ENCODE assay signal across 22 cellular contexts in genomic region chr7:158116235-158116634, GRCh38.
DNase-seq lines count a peak whose midpoint lies in the region; ATAC-seq and FAIRE-seq lines count a peak whose summit lies in the region.
"Had no signal": no experiment of that assay in that cellular context is flagged by ENCODE, and none has a peak within 500 bp of the region (broad histone marks: within the 10 kb centered on the region; RNA-seq: fewer than 3 reads in every experiment).

No MANE protein-coding gene starts in this region.

- H2AK5ac ChIP-seq in mesendoderm (ENCODE audit: low read length), result no peak overlapping the region

- intact Hi-C loops in cardiac septum (cut with DNase I) (no loop called here), left ventricle myocardium superior (cut with micrococcal nuclease) (no loop called here)

- peak overlapping the region; percentile 13 for H3K4me3 ChIP-seq in mesendoderm (ENCODE audit: low read length)
- H3K4me3 ChIP-seq in CD8-positive, alpha-beta memory T cell (ENCODE audit: low read length), result no peak overlapping the region
- H3K4me3 ChIP-seq: BLaER1, GM23338 had no signal

- H3K4me1 Mint-ChIP-seq in CD8-positive, alpha-beta memory T cell, result no peaks in the 10 kb centered on the region
- H3K4me1 Mint-ChIP-seq: B cell; CD4-positive, CD25-positive, alpha-beta regulatory T cell; GM23338; H9 had no signal

- no peak overlapping the region for H3K4me2 ChIP-seq in mesendoderm (ENCODE audit: low read length)
- H3K4me2 ChIP-seq: BLaER1, GM23338 had no signal

- POLR2A ChIA-PET in CD8-positive, alpha-beta memory T cell (lab: Charles Lee), result no interaction called here

- ATAC-seq in left ventricle myocardium superior, result no peak
- ATAC-seq: CD8-positive, alpha-beta T cell; GM23338; HCT116 had no signal

- no peaks in the 10 kb centered on the region for H3K36me3 ChIP-seq in mesendoderm (ENCODE audit: control insufficient read depth, insufficient read depth, low read length)
- no peaks in the 10 kb centered on the region for H3K36me3 ChIP-seq in CD8-positive, alpha-beta memory T cell (ENCODE audit: insufficient read depth, low read length)
- H3K36me3 ChIP-seq: BLaER1 had no signal

- H3K18ac ChIP-seq in mesendoderm (ENCODE audit: low read length), result no peak overlapping the region

- no peaks in the 10 kb centered on the region for H3K79me2 ChIP-seq in mesendoderm (ENCODE audit: control insufficient read depth, insufficient read depth, low read length)

- no peaks in the 10 kb centered on the region for H3K36me3 Mint-ChIP-seq in CD8-positive, alpha-beta memory T cell
- H3K36me3 Mint-ChIP-seq: CD4-positive, CD25-positive, alpha-beta regulatory T cell; CD8-positive, alpha-beta T cell had no signal

- no peak overlapping the region for H4K5ac ChIP-seq in mesendoderm (ENCODE audit: low read length)

- H3K4ac ChIP-seq in mesendoderm (ENCODE audit: low read depth, low read length), result no peak overlapping the region

- DNase-seq in cardiac septum (ENCODE audit: low spot score) (peak; percentile 54), left ventricle myocardium superior (no peak), mesendoderm (no peak), HTR-8/SVneo (ENCODE audit: insufficient read length, low spot score) (no peak)
- no peak for DNase-seq in CD8-positive, alpha-beta memory T cell
- DNase-seq: CD4-positive, CD25-positive, alpha-beta regulatory T cell; CD8-positive, alpha-beta T cell; DMS 273 treated with DMSO at 0.1 percent for 48 hours; DMS79; EL; GDM1 had no signal

- no peaks in the 10 kb centered on the region for H3K9me3 ChIP-seq in CD8-positive, alpha-beta memory T cell (ENCODE audit: low read length)

- H3K23ac ChIP-seq in mesendoderm (ENCODE audit: low read length), result no peak overlapping the region

- CTCF ChIA-PET in CD8-positive, alpha-beta memory T cell (lab: Charles Lee), result no interaction called here

- FAIRE-seq in HTR-8/SVneo (lab: Jason Lieb, UNC), result no peak
- FAIRE-seq: D721Med, GM12891, GM18507 had no signal

- H2BK15ac ChIP-seq in mesendoderm (replicated peaks; ENCODE audit: low read depth), result no peak overlapping the region

- H3K27ac ChIP-seq in mesendoderm (ENCODE audit: low read depth, low read length) (no peak overlapping the region), temporal lobe (ENCODE audit: low read depth, low read length) (peak overlapping the region; percentile 17)
- H3K27ac ChIP-seq in CD8-positive, alpha-beta memory T cell (ENCODE audit: low read depth, low read length), result no peak overlapping the region
- H3K27ac ChIP-seq: 22Rv1, BLaER1, C4-2B had no signal

- H3K9me3 Mint-ChIP-seq in CD8-positive, alpha-beta memory T cell, result peaks cover 36 to 57% (median 42%) of the 10 kb centered on the region in 5 donors

- H3K4me3 Mint-ChIP-seq in CD8-positive, alpha-beta memory T cell, result no peak overlapping the region
- H3K4me3 Mint-ChIP-seq: B cell; CD4-positive, CD25-positive, alpha-beta regulatory T cell; CD8-positive, alpha-beta T cell; GM23338; H9 had no signal

- no peaks in the 10 kb centered on the region for H3K79me1 ChIP-seq in mesendoderm (ENCODE audit: low read length)

- H3K27me3 Mint-ChIP-seq in CD8-positive, alpha-beta memory T cell, result peaks cover 0 to 2% of the 10 kb centered on the region in 2 donors
- H3K27me3 Mint-ChIP-seq: B cell; CD4-positive, CD25-positive, alpha-beta regulatory T cell had no signal

- H3K56ac ChIP-seq in mesendoderm (ENCODE audit: low read length), result no peak overlapping the region

- H3K27me3 ChIP-seq in mesendoderm (ENCODE audit: insufficient read depth, low read length, poor library complexity), result no peaks in the 10 kb centered on the region
- H3K27me3 ChIP-seq in CD8-positive, alpha-beta memory T cell (ENCODE audit: insufficient read depth, low read length, poor library complexity, severe bottlenecking), result no peaks in the 10 kb centered on the region
- H3K27me3 ChIP-seq: BLaER1 had no signal

- H3K4me1 ChIP-seq in mesendoderm (ENCODE audit: control insufficient read depth, low read depth, low read length), result no peaks in the 10 kb centered on the region
- H3K4me1 ChIP-seq in CD8-positive, alpha-beta memory T cell (ENCODE audit: insufficient read depth, low read length), result no peaks in the 10 kb centered on the region

- H3K27ac Mint-ChIP-seq in CD8-positive, alpha-beta memory T cell, result no peak overlapping the region
- H3K27ac Mint-ChIP-seq: B cell; CD8-positive, alpha-beta T cell; GM23338; H9 had no signal

- H2BK5ac ChIP-seq in mesendoderm (ENCODE audit: low read length), result no peak overlapping the region

- no CpG with 5 or more reads among the region's 2 CpGs for WGBS in mesendoderm (ENCODE audit: extremely low coverage, insufficient coverage, low lambda C conversion rate)

- H3K9ac ChIP-seq in mesendoderm (ENCODE audit: low read length), result no peak overlapping the region
- H3K9ac ChIP-seq: BLaER1 had no signal

- no peak overlapping the region for H2BK120ac ChIP-seq in mesendoderm (ENCODE audit: low read depth, low read length)

- no peak overlapping the region for H4K8ac ChIP-seq in mesendoderm (ENCODE audit: low read depth, low read length)
